Comparison of ENCODE assay signal across 20 cellular contexts in genomic region chr11:87361891-87362290, GRCh38.
DNase-seq lines count a peak whose midpoint lies in the region; ATAC-seq and TF ChIP-seq lines count a peak whose summit lies in the region.
"Had no signal": no experiment of that assay in that cellular context is flagged by ENCODE, and none has a peak within 500 bp of the region (broad histone marks: within the 10 kb centered on the region; RNA-seq: fewer than 3 reads in every experiment).

No MANE protein-coding gene starts in this region.

- intact Hi-C loops in thyroid gland (cut with DNase I) = no loop called here

- DNase-seq in LHCN-M2 (ENCODE audit: low read depth) = peak; percentile 12
- peak; percentile 53 for DNase-seq in globus pallidus (ENCODE audit: low spot score)
- DNase-seq in pons (ENCODE audit: low spot score) = peak; percentile 53
- no peak for DNase-seq in CD1c-positive myeloid dendritic cell (ENCODE audit: extremely low spot score)
- no peak for DNase-seq in NCI-H446 treated with DMSO at 0.1 percent for 48 hours (lab: John Stamatoyannopoulos, UW)
- DNase-seq in thyroid gland = no peak
- DNase-seq: 8988T; ACHN; AML-193; C1 segment of cervical spinal cord; Caco-2; CD4-positive, CD25-positive, alpha-beta regulatory T cell; CD8-positive, alpha-beta T cell; DMS153; DND-41; GOT3; HFFc6 had no signal

- H3K4me3 ChIP-seq in thyroid gland (replicated peaks in 1 of 3) = no peak overlapping the region
- H3K4me3 ChIP-seq: A549, HAP-1 had no signal

- no peak for ATAC-seq in GM21381 (IDR thresholded peaks at IDR 0.05; ENCODE audit: unreplicated experiment)
- ATAC-seq: A549; CD8-positive, alpha-beta T cell had no signal

- H3K9me3 ChIP-seq in thyroid gland = no peaks in the 10 kb centered on the region
- H3K9me3 ChIP-seq: A549, Caco-2, HAP-1 had no signal

- H3K36me3 ChIP-seq in thyroid gland = no peaks in the 10 kb centered on the region
- H3K36me3 ChIP-seq: HAP-1 had no signal

- peaks cover 0 to 2% of the 10 kb centered on the region in 2 donors for H3K4me1 ChIP-seq in thyroid gland
- H3K4me1 ChIP-seq: A549, Caco-2, HAP-1 had no signal

- TF ChIP-seq POLR2A in thyroid gland (IDR thresholded peaks at IDR 0.05) = no peak

- no peak for TF ChIP-seq CTCF in thyroid gland (IDR thresholded peaks at IDR 0.05)

- H3K27me3 ChIP-seq in thyroid gland = no peaks in the 10 kb centered on the region

- H3K27ac ChIP-seq in thyroid gland = no peak overlapping the region
- H3K27ac ChIP-seq: A549 had no signal

- 94 to 96% methylated on average over 5 of the region's 5 CpGs for WGBS in thyroid gland, 2 donors

Comparison
In these comparisons a context has a peak if more than half of its experiments do, and no peak if none do; other contexts are left out.
1. DNase-seq: peak in LHCN-M2 (single experiment), globus pallidus (single experiment) and pons (single experiment); none in CD1c-positive myeloid dendritic cell (single experiment), NCI-H446 treated with DMSO at 0.1 percent for 48 hours (single experiment) and thyroid gland (0 of 2).